ENCODE assay signal across 12 cellular contexts in genomic region chr16:23734341-23734893, GRCh38. TPM values are rescaled to one million over a fixed set of nuclear protein-coding genes. Genes with fewer than 3 reads are reported as not detected.
"Had no signal": no experiment of that assay in that cellular context is flagged by ENCODE, and none has a peak within 500 bp of the region (broad histone marks: within the 10 kb centered on the region; RNA-seq: fewer than 3 reads in every experiment).

No MANE protein-coding gene starts in this region.

RNA-seq across cellular contexts. Expression of gene CHP2, which starts 20.4 kb away (rescaled TPM):
- total RNA-seq: activated B cell treated with CpG ODN at 0.5 μM for 24 hours; activated CD4-positive, alpha-beta memory T cell treated with anti-CD3 and anti-CD28 coated beads for 36 hours; activated naive CD4-positive, alpha-beta T cell treated with anti-CD3 and anti-CD28 coated beads for 36 hours; activated naive CD4-positive, alpha-beta T cell treated with anti-CD3 and anti-CD28 coated beads, Interleukin-2, amount 50 U/mL, for 72 hours; activated T-cell treated with anti-CD3 and anti-CD28 coated beads, Interleukin-2, amount 50 U/mL, for 4 hours; activated T-helper 1 cell treated with anti-CD3 and anti-CD28 coated beads, Interleukin-12 subunit alpha, Interleukin-12 subunit beta, Interleukin-2, Interleukin-4 antibody, amounts not matched to agents 30 ng/mL and 10 ng/mL and 1 ng/mL, durations not matched to agents 14 hours and 24 hours and 36 hours; astrocyte; body of pancreas; cardiac septum; PC-3; Right ventricle myocardium inferior; SK-MEL-5 had no signal

RNA-seq across cellular contexts. Expression of gene ERN2, which starts 21.4 kb away (rescaled TPM):
- total RNA-seq: activated B cell treated with CpG ODN at 0.5 μM for 24 hours; activated CD4-positive, alpha-beta memory T cell treated with anti-CD3 and anti-CD28 coated beads for 36 hours; activated naive CD4-positive, alpha-beta T cell treated with anti-CD3 and anti-CD28 coated beads for 36 hours; activated naive CD4-positive, alpha-beta T cell treated with anti-CD3 and anti-CD28 coated beads, Interleukin-2, amount 50 U/mL, for 72 hours; activated T-helper 1 cell treated with anti-CD3 and anti-CD28 coated beads, Interleukin-12 subunit alpha, Interleukin-12 subunit beta, Interleukin-2, Interleukin-4 antibody, amounts not matched to agents 30 ng/mL and 10 ng/mL and 1 ng/mL, durations not matched to agents 14 hours and 24 hours and 36 hours; astrocyte; cardiac septum; PC-3; Right ventricle myocardium inferior; SK-MEL-5 had no signal
